In genomic region chr11:73323464-73323863, GRCh38 we compare ENCODE assay signal across 11 cellular contexts. TPM values are rescaled to one million over a fixed set of nuclear protein-coding genes. Genes with fewer than 3 reads are reported as not detected.
DNase-seq lines count a peak whose midpoint lies in the region; ATAC-seq, FAIRE-seq and TF ChIP-seq lines count a peak whose summit lies in the region.
"Had no signal": no experiment of that assay in that cellular context is flagged by ENCODE, and none has a peak within 500 bp of the region (broad histone marks: within the 10 kb centered on the region; RNA-seq: fewer than 3 reads in every experiment).

No MANE protein-coding gene starts in this region.

- no peak for ATAC-seq in foreskin keratinocyte

- peaks cover 69% of the 10 kb centered on the region for H3K4me1 Mint-ChIP-seq in astrocyte (ENCODE audit: low read depth, unreplicated experiment)

- DNase-seq in Daoy (ENCODE audit: low read depth): peak; percentile 62
- DNase-seq in astrocyte (ENCODE audit: low read depth): peak; percentile 70
- peak; percentile 78 for DNase-seq in right atrium auricular region (ENCODE audit: low spot score)
- peak; percentile 95 for DNase-seq in posterior vena cava (ENCODE audit: low spot score)
- DNase-seq in GM13976 (ENCODE audit: low spot score): no peak
- DNase-seq in NCI-H2196 (lab: John Stamatoyannopoulos, UW; ENCODE audit: unreplicated experiment): no peak
- no peak for DNase-seq in NCI-H526 (lab: John Stamatoyannopoulos, UW)
- DNase-seq in foreskin keratinocyte: no peak
- DNase-seq: activated CD4-positive, CD25-positive, alpha-beta regulatory T cell; NCI-H1417 treated with DMSO at 0.1 percent for 48 hours had no signal

- H3K27me3 ChIP-seq in astrocyte (ENCODE audit: insufficient read depth, low read length): no peaks in the 10 kb centered on the region
- no peaks in the 10 kb centered on the region for H3K27me3 ChIP-seq in right atrium auricular region
- no peaks in the 10 kb centered on the region for H3K27me3 ChIP-seq in foreskin keratinocyte

- H3K27me3 Mint-ChIP-seq in astrocyte (ENCODE audit: low read depth, unreplicated experiment): no peaks in the 10 kb centered on the region

- peak overlapping the region; percentile 79 for H3K9ac ChIP-seq in astrocyte (ENCODE audit: low read length)

- H3K27ac ChIP-seq in astrocyte (ENCODE audit: low read depth, low read length) (peak overlapping the region; percentile 82), right atrium auricular region (peak overlapping the region; percentile 77 to 78), foreskin keratinocyte (no peak overlapping the region)

- H3K4me3 ChIP-seq in astrocyte (ENCODE audit: insufficient read depth, low read depth, low read length) (no peak overlapping the region), right atrium auricular region (no peak overlapping the region)

- H3K9me3 ChIP-seq in astrocyte (ENCODE audit: insufficient read depth, low read depth, low read length) (no peaks in the 10 kb centered on the region), right atrium auricular region (no peaks in the 10 kb centered on the region)

- no peak overlapping the region for H2AFZ ChIP-seq in astrocyte (ENCODE audit: low read depth, low read length)

- peak overlapping the region; percentile 72 for H3K4me2 ChIP-seq in astrocyte (ENCODE audit: low read length)

- H3K36me3 Mint-ChIP-seq in astrocyte (ENCODE audit: low read depth, unreplicated experiment): peaks cover 3% of the 10 kb centered on the region

- peaks cover 91% of the 10 kb centered on the region for H3K79me2 ChIP-seq in astrocyte (ENCODE audit: insufficient read depth, low read length)

- FAIRE-seq in astrocyte (lab: Jason Lieb, UNC): no peak
- FAIRE-seq: endometrium had no signal

- TF ChIP-seq CTCF in astrocyte (IDR thresholded peaks at IDR 0.05; ENCODE audit: insufficient read depth, low read depth, low read length): no peak
- TF ChIP-seq CTCF in right atrium auricular region (IDR thresholded peaks at IDR 0.05): no peak
- TF ChIP-seq CTCF in GM13976 (IDR thresholded peaks at IDR 0.05; ENCODE audit: borderline replicate concordance, control extremely low read depth, extremely low read depth, insufficient read depth, missing control alignments): no peak
- TF ChIP-seq CTCF in foreskin keratinocyte (conservative IDR thresholded peaks at IDR 0.05): no peak

- in situ Hi-C loops in GM13976 (cut with MboI; ENCODE audit: low sequenced_read_pairs, unreplicated experiment): no loop called here

- peak overlapping the region; percentile 93 for H3K27ac Mint-ChIP-seq in astrocyte (ENCODE audit: unreplicated experiment)

- H4K20me1 ChIP-seq in astrocyte (ENCODE audit: insufficient read depth, low read length): peaks cover 47% of the 10 kb centered on the region

- peaks cover 2% of the 10 kb centered on the region for H3K9me3 Mint-ChIP-seq in astrocyte (ENCODE audit: unreplicated experiment)

- H3K4me1 ChIP-seq in astrocyte (ENCODE audit: insufficient read depth, low read length): peaks cover 73% of the 10 kb centered on the region
- peaks cover 0 to 98% of the 10 kb centered on the region in 2 donors for H3K4me1 ChIP-seq in right atrium auricular region
- H3K4me1 ChIP-seq in foreskin keratinocyte: no peaks in the 10 kb centered on the region

- peak overlapping the region; percentile 27 for H3K4me3 Mint-ChIP-seq in astrocyte (ENCODE audit: unreplicated experiment)

- no peaks in the 10 kb centered on the region for H3K36me3 ChIP-seq in astrocyte (ENCODE audit: insufficient read depth, low read length)
- H3K36me3 ChIP-seq in right atrium auricular region: no peaks in the 10 kb centered on the region

- intact Hi-C loops in posterior vena cava (cut with DNase I): no loop called here

RNA-seq across cellular contexts. Expression of gene ARHGEF17, which starts 15.4 kb away (rescaled TPM):
- total RNA-seq in Daoy (2014; rRNA removed; shearing (Covaris generic)): 4.7 and 6.0 TPM in 2 replicates
- total RNA-seq in astrocyte: 59.7 and 66.4 TPM in 2 replicates
- total RNA-seq in right atrium auricular region: 10 to 100 TPM; 41.6 to 59.9 TPM
- 10 to 100 TPM; 88.6 to 99.1 TPM for total RNA-seq in posterior vena cava
- total RNA-seq in foreskin keratinocyte: 8.7 and 9.7 TPM in 2 replicates
- polyA plus RNA-seq in foreskin keratinocyte: 4.6 and 5.0 TPM in 2 replicates

RNA-seq across cellular contexts. Expression of gene P2RY6, which starts 51.3 kb away (rescaled TPM):
- 0.80 TPM in 1 of 2 replicates, not detected in the other for total RNA-seq in Daoy (2014; rRNA removed; shearing (Covaris generic))
- total RNA-seq in astrocyte (0.14 and 0.75 TPM in 2 replicates), right atrium auricular region (1 to 10 TPM in 1 of 2 donors, under 1 TPM in 1; 0.19 to 1.9 TPM), posterior vena cava (1 to 10 TPM; 2.5 to 4.9 TPM), foreskin keratinocyte (not detected in 2 replicates)
- polyA plus RNA-seq in foreskin keratinocyte: 0.04 TPM in 1 of 2 replicates, not detected in the other

RNA-seq across cellular contexts. Expression of gene RELT, which starts 52.7 kb away (rescaled TPM):
- 10.3 and 11.2 TPM in 2 replicates for total RNA-seq in Daoy (2014; rRNA removed; shearing (Covaris generic))
- total RNA-seq in astrocyte (3.6 and 5.2 TPM in 2 replicates), right atrium auricular region (1 to 10 TPM; 2.0 to 7.0 TPM), posterior vena cava (10 to 100 TPM in 1 of 2 donors, 1 to 10 TPM in 1; 6.3 to 10.8 TPM), foreskin keratinocyte (11.6 and 12.7 TPM in 2 replicates)
- polyA plus RNA-seq in foreskin keratinocyte: 8.1 and 10.7 TPM in 2 replicates

Comparison
In these comparisons a context has a peak if more than half of its experiments do, and no peak if none do; other contexts are left out.
1. DNase-seq: peak in Daoy (single experiment), astrocyte (single experiment), right atrium auricular region (single experiment) and posterior vena cava (single experiment); none in GM13976 (single experiment), NCI-H2196 (single experiment), NCI-H526 (0 of 2) and foreskin keratinocyte (0 of 2).